Comparison of ENCODE assay signal across 7 cellular contexts in the genomic region with DNA sequence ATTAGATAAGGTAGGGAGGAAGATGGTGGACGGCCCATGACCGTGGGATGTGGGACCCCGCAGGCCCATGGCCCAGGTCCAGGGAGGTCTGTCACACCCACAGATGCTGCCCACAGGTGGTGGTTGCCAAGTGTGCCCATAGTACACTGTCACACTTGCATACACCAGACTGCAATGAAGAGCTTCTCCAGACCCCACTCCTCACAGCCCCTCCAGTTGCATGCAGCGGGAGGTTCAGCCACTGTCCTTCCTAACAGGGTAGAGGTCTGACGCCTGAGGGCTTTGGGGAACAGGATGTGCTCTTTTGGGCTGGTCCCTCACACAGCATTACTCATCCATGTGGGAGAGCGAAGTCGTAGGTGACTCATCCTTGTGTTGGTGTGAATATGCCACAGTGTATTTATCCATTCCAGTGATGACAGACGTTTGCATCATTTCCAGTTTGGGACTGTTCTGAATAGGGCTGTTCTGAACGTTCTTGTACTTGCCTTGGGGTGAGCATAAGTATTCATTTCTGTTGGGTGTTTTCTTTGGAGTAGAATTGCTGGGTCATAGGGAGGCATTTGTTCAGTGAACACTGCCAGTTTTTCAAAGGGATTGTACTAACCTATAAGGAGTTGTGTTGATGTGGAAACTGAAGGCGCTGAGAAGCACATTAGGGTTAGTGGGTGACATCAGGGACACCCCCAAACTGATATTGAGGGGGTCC. TPM values are rescaled to one million over a fixed set of nuclear protein-coding genes. Genes with fewer than 3 reads are reported as not detected.
A peak's percentile ranks its signal among the peaks of the same experiment; 100 is the strongest.
DNase-seq lines count a peak whose midpoint lies in the region; ATAC-seq and TF ChIP-seq lines count a peak whose summit lies in the region.

No MANE protein-coding gene starts in this region.

- no peak for TF ChIP-seq POLR2A in spleen (IDR thresholded peaks at IDR 0.05)

- H3K27me3 ChIP-seq in neural progenitor cell = no peaks in the 10 kb centered on the region
- peaks cover 0 to 63% (median 9%) of the 10 kb centered on the region in 7 donors for H3K27me3 ChIP-seq in spleen (replicated peaks in 1 of 7)

- H3K4me1 ChIP-seq in neural progenitor cell (peaks cover 49% of the 10 kb centered on the region), spleen (no peaks in the 10 kb centered on the region)

- peaks cover 37% of the 10 kb centered on the region for H3F3A ChIP-seq in neural progenitor cell (ENCODE audit: low read depth)

- ATAC-seq in GM19023 (IDR thresholded peaks at IDR 0.05; ENCODE audit: unreplicated experiment) = peak; percentile 56
- peak; percentile 86 for ATAC-seq in activated CD8-positive, alpha-beta T cell treated with anti-CD3 and anti-CD28 coated beads, Interleukin-2, amount 10 ng/mL, durations not matched to agents 7 days and 5 days

- DNase-seq in LHCN-M2 (ENCODE audit: low read depth) (peak; percentile 100), fibroblast of peridontal ligament (ENCODE audit: extremely low read depth) (peak; percentile 100), putamen (ENCODE audit: low spot score) (peak; percentile 72), neural progenitor cell (ENCODE audit: low spot score) (no peak), spleen (no peak)
- peak; percentile 57 for DNase-seq in activated CD8-positive, alpha-beta T cell treated with anti-CD3 and anti-CD28 coated beads, Interleukin-2, amount 10 ng/mL, durations not matched to agents 7 days and 5 days

- H3K36me3 ChIP-seq in neural progenitor cell = no peaks in the 10 kb centered on the region
- H3K36me3 ChIP-seq in spleen = no peaks in the 10 kb centered on the region

- no peak overlapping the region for H2AFZ ChIP-seq in neural progenitor cell (replicated peaks)

- no peaks in the 10 kb centered on the region for H3K36me3 Mint-ChIP-seq in activated CD8-positive, alpha-beta T cell treated with anti-CD3 and anti-CD28 coated beads, Interleukin-2, amount 10 ng/mL, durations not matched to agents 7 days and 5 days (ENCODE audit: low read depth)
- H3K36me3 Mint-ChIP-seq in neural progenitor cell = no peaks in the 10 kb centered on the region

- no peak overlapping the region for H3K4me3 Mint-ChIP-seq in activated CD8-positive, alpha-beta T cell treated with anti-CD3 and anti-CD28 coated beads, Interleukin-2, amount 10 ng/mL, durations not matched to agents 7 days and 5 days
- no peak overlapping the region for H3K4me3 Mint-ChIP-seq in neural progenitor cell

- H3K4me2 ChIP-seq in neural progenitor cell = no peak overlapping the region

- CTCF ChIA-PET in activated CD8-positive, alpha-beta T cell treated with anti-CD3 and anti-CD28 coated beads, Interleukin-2, amount 10 ng/mL, durations not matched to agents 7 days and 5 days (lab: Charles Lee) = no interaction called here

- H3K9ac ChIP-seq in neural progenitor cell = no peak overlapping the region

- no peak overlapping the region for H3K4me3 ChIP-seq in neural progenitor cell
- H3K4me3 ChIP-seq in spleen = no peak overlapping the region

- intact Hi-C loops in spleen (cut with DNase I; ENCODE audit: low total_unique reads) = no loop called here

- WGBS in spleen, 5 donors = 49 to 72% (median 51%) methylated on average over 8 to 10 of the region's 10 CpGs

- H4K20me1 ChIP-seq in neural progenitor cell (ENCODE audit: low read depth) = no peaks in the 10 kb centered on the region

- H3K9me3 ChIP-seq in neural progenitor cell (ENCODE audit: low read depth) (no peaks in the 10 kb centered on the region), spleen (no peaks in the 10 kb centered on the region)

- POLR2A ChIA-PET in activated CD8-positive, alpha-beta T cell treated with anti-CD3 and anti-CD28 coated beads, Interleukin-2, amount 10 ng/mL, durations not matched to agents 7 days and 5 days (lab: Charles Lee) = no interaction called here

- peaks cover 27% of the 10 kb centered on the region for H3K4me1 Mint-ChIP-seq in activated CD8-positive, alpha-beta T cell treated with anti-CD3 and anti-CD28 coated beads, Interleukin-2, amount 10 ng/mL, durations not matched to agents 7 days and 5 days (ENCODE audit: low read depth)
- H3K4me1 Mint-ChIP-seq in neural progenitor cell = peaks cover 44% of the 10 kb centered on the region

- H3K27ac ChIP-seq in neural progenitor cell (no peak overlapping the region), spleen (no peak overlapping the region)

- peak overlapping the region; percentile 79 for H3K27ac Mint-ChIP-seq in activated CD8-positive, alpha-beta T cell treated with anti-CD3 and anti-CD28 coated beads, Interleukin-2, amount 10 ng/mL, durations not matched to agents 7 days and 5 days
- no peak overlapping the region for H3K27ac Mint-ChIP-seq in neural progenitor cell

- no peaks in the 10 kb centered on the region for H3K79me2 ChIP-seq in neural progenitor cell (ENCODE audit: low read depth)

- peaks cover 16% of the 10 kb centered on the region for H3K27me3 Mint-ChIP-seq in activated CD8-positive, alpha-beta T cell treated with anti-CD3 and anti-CD28 coated beads, Interleukin-2, amount 10 ng/mL, durations not matched to agents 7 days and 5 days (ENCODE audit: low read depth)
- peaks cover 8% of the 10 kb centered on the region for H3K27me3 Mint-ChIP-seq in neural progenitor cell (ENCODE audit: insufficient read depth, low read depth)

- TF ChIP-seq CTCF in neural progenitor cell (IDR thresholded peaks at IDR 0.05) = no peak
- TF ChIP-seq CTCF in spleen (IDR thresholded peaks at IDR 0.05 in 8 of 11, conservative IDR thresholded peaks at IDR 0.05 in 3 of 11) = no peak

- H3K9me3 Mint-ChIP-seq in activated CD8-positive, alpha-beta T cell treated with anti-CD3 and anti-CD28 coated beads, Interleukin-2, amount 10 ng/mL, durations not matched to agents 7 days and 5 days (ENCODE audit: insufficient read depth) = no peaks in the 10 kb centered on the region
- no peaks in the 10 kb centered on the region for H3K9me3 Mint-ChIP-seq in neural progenitor cell

RNA-seq across cellular contexts. Expression of gene PYGB, which starts 10.1 kb away (rescaled TPM):
- total RNA-seq in LHCN-M2 (2014; rRNA removed) (149 and 161 TPM in 2 replicates), neural progenitor cell (ENCODE audit: low replicate concordance) (40.9 and 76.7 TPM in 2 replicates), spleen (10 to 100 TPM; 27.0 to 47.8 (median 34.4) TPM)
- polyA plus RNA-seq in LHCN-M2 (2012) = 77.3 TPM
- total RNA-seq in activated CD8-positive, alpha-beta T cell treated with anti-CD3 and anti-CD28 coated beads, Interleukin-2, amount 10 ng/mL, durations not matched to agents 7 days and 5 days = 10 to 100 TPM; 33.9 TPM
- 10 to 100 TPM; 10.5 to 29.4 (median 18.2) TPM for polyA plus RNA-seq in spleen

RNA-seq across cellular contexts. Expression of gene ENTPD6, which starts 42.3 kb away (rescaled TPM):
- 53.7 and 57.9 TPM in 2 replicates for total RNA-seq in LHCN-M2 (2014; rRNA removed)
- polyA plus RNA-seq in LHCN-M2 (2012) = 36.0 TPM
- 10 to 100 TPM; 31.9 TPM for total RNA-seq in activated CD8-positive, alpha-beta T cell treated with anti-CD3 and anti-CD28 coated beads, Interleukin-2, amount 10 ng/mL, durations not matched to agents 7 days and 5 days
- total RNA-seq in neural progenitor cell (ENCODE audit: low replicate concordance) = 32.3 and 60.1 TPM in 2 replicates
- 10 to 100 TPM; 31.6 to 49.6 (median 35.7) TPM for total RNA-seq in spleen
- polyA plus RNA-seq in spleen = 10 to 100 TPM; 23.0 to 42.0 (median 33.6) TPM

Comparison
In these comparisons a context has a peak if more than half of its experiments do, and no peak if none do; other contexts are left out.
1. DNase-seq: peak in LHCN-M2 (single experiment), activated CD8-positive, alpha-beta T cell treated with anti-CD3 and anti-CD28 coated beads, Interleukin-2, amount 10 ng/mL, durations not matched to agents 7 days and 5 days (single experiment), fibroblast of peridontal ligament (single experiment) and putamen (single experiment); none in neural progenitor cell (single experiment) and spleen (single experiment).